In the genomic region with DNA sequence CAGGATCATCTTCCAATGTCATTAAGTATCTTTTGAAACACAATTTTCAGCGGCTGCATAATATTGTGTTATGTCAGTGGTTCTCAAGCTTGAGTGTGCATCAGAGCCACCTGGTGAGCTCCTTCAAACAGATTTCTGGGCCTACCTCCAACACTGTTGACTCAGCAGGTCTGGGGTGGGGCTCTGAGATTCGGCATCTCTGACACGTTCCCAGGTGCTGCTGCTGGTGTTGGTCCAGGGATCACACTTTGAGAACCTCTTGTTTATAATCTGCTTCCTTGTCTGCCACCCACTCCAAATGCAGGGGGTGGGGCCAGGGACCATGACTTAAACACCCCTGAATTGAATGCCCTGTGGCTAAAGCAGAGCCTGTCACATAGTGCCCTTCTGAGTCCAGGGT, we compare ENCODE assay signal across 13 cellular contexts.
DNase-seq lines count a peak whose midpoint lies in the region; ATAC-seq and TF ChIP-seq lines count a peak whose summit lies in the region.
"Had no signal": no experiment of that assay in that cellular context is flagged by ENCODE, and none has a peak within 500 bp of the region (broad histone marks: within the 10 kb centered on the region; RNA-seq: fewer than 3 reads in every experiment).

No MANE protein-coding gene starts in this region.

- H3K9me3 Mint-ChIP-seq in endodermal cell, result no peaks in the 10 kb centered on the region
- H3K9me3 Mint-ChIP-seq: activated T-cell treated with anti-CD3 and anti-CD28 coated beads, Interleukin-2, amount 50 U/mL, for 72 hours had no signal

- H3K4me1 ChIP-seq in endodermal cell (ENCODE audit: control insufficient read depth, insufficient read depth, low read length) (peaks cover 4% of the 10 kb centered on the region), transverse colon (peaks cover 0 to 4% (median 2%) of the 10 kb centered on the region in 4 donors)

- H3K27ac ChIP-seq in endodermal cell (ENCODE audit: low read depth, low read length), result no peak overlapping the region
- H3K27ac ChIP-seq in transverse colon, result no peak overlapping the region
- H3K27ac ChIP-seq: parathyroid adenoma had no signal

- H3K36me3 Mint-ChIP-seq in endodermal cell (ENCODE audit: low read depth), result no peaks in the 10 kb centered on the region

- H3K27me3 Mint-ChIP-seq in endodermal cell (ENCODE audit: insufficient read depth), result no peaks in the 10 kb centered on the region

- H3K27ac Mint-ChIP-seq in endodermal cell, result no peak overlapping the region
- H3K27ac Mint-ChIP-seq: activated T-cell treated with anti-CD3 and anti-CD28 coated beads, Interleukin-2, amount 50 U/mL, for 72 hours had no signal

- in situ Hi-C loops in transverse colon (cut with MboI; ENCODE audit: low pct_ligation_motif_present in 1 of 4, low pct_unique_long_range_greater_than_20kb in 1 of 4, low sequenced_read_pairs in 3 of 4), result no loop called here

- H3K9me3 ChIP-seq in endodermal cell (ENCODE audit: control insufficient read depth, low read length) (no peaks in the 10 kb centered on the region), transverse colon (no peaks in the 10 kb centered on the region)

- TF ChIP-seq CTCF in endodermal cell (conservative IDR thresholded peaks at IDR 0.05) (no peak), transverse colon (IDR thresholded peaks at IDR 0.05) (no peak)

- H3K36me3 ChIP-seq in endodermal cell (ENCODE audit: control insufficient read depth, insufficient read depth, low read length), result no peaks in the 10 kb centered on the region
- H3K36me3 ChIP-seq in transverse colon, result no peaks in the 10 kb centered on the region

- TF ChIP-seq POLR2A in transverse colon (IDR thresholded peaks at IDR 0.05), result no peak

- peaks cover 7% of the 10 kb centered on the region for H3K4me1 Mint-ChIP-seq in endodermal cell

- H3K4me3 Mint-ChIP-seq in endodermal cell, result no peak overlapping the region
- H3K4me3 Mint-ChIP-seq: activated T-cell treated with anti-CD3 and anti-CD28 coated beads, Interleukin-2, amount 50 U/mL, for 72 hours had no signal

- intact Hi-C loops in transverse colon (cut with DNase I; ENCODE audit: low total_unique reads), result no loop called here

- H3K4me3 ChIP-seq in endodermal cell (ENCODE audit: low read length) (no peak overlapping the region), transverse colon (no peak overlapping the region)

- no peak overlapping the region for H3K9ac ChIP-seq in endodermal cell (ENCODE audit: extremely low read depth, low read length, poor library complexity, severe bottlenecking)
- H3K9ac ChIP-seq: parathyroid adenoma had no signal

- ATAC-seq in HG03095 (IDR thresholded peaks at IDR 0.05; ENCODE audit: unreplicated experiment) (no peak), GM18520 (IDR thresholded peaks at IDR 0.05; ENCODE audit: unreplicated experiment) (no peak)
- ATAC-seq: activated T-cell treated with anti-CD3 and anti-CD28 coated beads, Interleukin-2, amount 50 U/mL, for 72 hours; left ventricle myocardium superior had no signal

- H3K27me3 ChIP-seq in endodermal cell (ENCODE audit: control insufficient read depth, insufficient read depth, low read length, poor library complexity, severe bottlenecking) (no peaks in the 10 kb centered on the region), transverse colon (peaks cover 6% of the 10 kb centered on the region)

- DNase-seq in NCI-H510A treated with DMSO at 0.1 percent for 48 hours (lab: John Stamatoyannopoulos, UW) (peak; percentile 85), NCI-H510A (lab: John Stamatoyannopoulos, UW) (no peak), NCI-H226 (peak; percentile 78), endodermal cell (peak; percentile 67), transverse colon (peak; percentile 45), Ammon's horn (ENCODE audit: low spot score) (no peak)
- DNase-seq: activated T-cell treated with anti-CD3 and anti-CD28 coated beads, Interleukin-2, amount 50 U/mL, for 72 hours; central memory CD4-positive, alpha-beta T cell; left ventricle myocardium superior; stimulated activated CD4-positive, alpha-beta T cell treated with anti-CD3 and anti-CD28 coated beads, Interleukin-4, amount 100 ng/mL, for 24 hours had no signal

- 81 to 82% methylated on average over 2 to 3 of the region's 3 CpGs for WGBS in endodermal cell (ENCODE audit: insufficient coverage in 1 of 2, insufficient read length in 1 of 2), 2 experiments
- 46 to 47% methylated on average over 1 to 3 of the region's 3 CpGs for WGBS in transverse colon (ENCODE audit: low coverage in 1 of 2), 2 donors

- TF ChIP-seq EP300 in transverse colon (IDR thresholded peaks at IDR 0.05; ENCODE audit: low read depth), result no peak

Comparison
In these comparisons a context has a peak if more than half of its experiments do, and no peak if none do; other contexts are left out.
1. DNase-seq: peak in NCI-H510A treated with DMSO at 0.1 percent for 48 hours (single experiment), NCI-H226 (single experiment), endodermal cell (single experiment) and transverse colon (single experiment); none in NCI-H510A (single experiment) and Ammon's horn (single experiment).